ENCODE assay signal across 35 cellular contexts in genomic region chr1:33946836-33947235, GRCh38.
"Had no signal": no experiment of that assay in that cellular context is flagged by ENCODE, and none has a peak within 500 bp of the region (broad histone marks: within the 10 kb centered on the region; RNA-seq: fewer than 3 reads in every experiment).

No MANE protein-coding gene starts in this region.

- H3K9ac ChIP-seq: KMS-11 had no signal

- H3K9me3 ChIP-seq: MG63 had no signal

- H3K27me3 ChIP-seq: MG63 had no signal

- DNase-seq: Karpas-422, Kasumi-1, MG63, MM.1S, MV-4-11, NCI-H1092, NCI-H1092 treated with DMSO at 0.1 percent for 48 hours, NCI-H1105, NCI-H1105 treated with DMSO at 0.1 percent for 48 hours, NCI-H1417, NCI-H1417 treated with DMSO at 0.1 percent for 48 hours, NCI-H1436, NCI-H1436 treated with DMSO at 0.1 percent for 48 hours, NCI-H146, NCI-H1694, NCI-H1694 treated with DMSO at 0.1 percent for 48 hours, NCI-H187, NCI-H187 treated with DMSO at 0.1 percent for 48 hours, NCI-H1930, NCI-H2029, NCI-H2029 treated with DMSO at 0.1 percent for 48 hours, NCI-H2081, NCI-H2081 treated with DMSO at 0.1 percent for 48 hours, NCI-H2107, NCI-H2171, NCI-H2171 treated with DMSO at 0.1 percent for 48 hours, NCI-H2227 treated with DMSO at 0.1 percent for 48 hours, NCI-H226, NCI-H345, NCI-H446, NCI-H446 treated with DMSO at 0.1 percent for 48 hours, NCI-H510A, NCI-H510A treated with DMSO at 0.1 percent for 48 hours, NCI-H524 had no signal

- H3K4me2 ChIP-seq: KMS-11 had no signal

- H3K27ac ChIP-seq: KMS-11 had no signal

- H3K4me3 ChIP-seq: MG63 had no signal

- H3K36me3 ChIP-seq: MG63 had no signal
